Comparison of ENCODE assay signal across 1 cellular context in the genomic region with DNA sequence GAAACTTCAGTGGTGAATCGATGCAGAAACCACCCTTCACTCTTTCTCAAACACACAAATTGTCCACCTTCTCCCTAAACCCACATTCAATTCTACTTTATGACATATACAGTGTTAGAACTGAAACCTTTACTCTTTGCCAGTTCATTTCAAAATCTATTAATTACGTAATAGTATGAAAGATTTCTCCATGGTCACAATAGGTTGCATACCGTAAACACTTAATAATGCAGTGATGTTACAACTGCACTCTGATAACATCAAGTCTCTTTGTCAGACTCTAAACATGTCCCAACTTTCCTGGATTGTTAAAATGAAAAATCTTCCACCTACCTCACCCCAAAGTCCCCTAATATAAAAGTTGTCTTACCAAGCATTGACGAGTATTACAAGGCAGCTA.
A peak's percentile ranks its signal among the peaks of the same experiment; 100 is the strongest.
TF ChIP-seq lines count a peak whose summit lies in the region.

No MANE protein-coding gene starts in this region.

TF ChIP-seq in IMR-90, 13 proteins besides CTCF, POLR2A, EP300 and RAD21:
- TF ChIP-seq, protein P1, sequence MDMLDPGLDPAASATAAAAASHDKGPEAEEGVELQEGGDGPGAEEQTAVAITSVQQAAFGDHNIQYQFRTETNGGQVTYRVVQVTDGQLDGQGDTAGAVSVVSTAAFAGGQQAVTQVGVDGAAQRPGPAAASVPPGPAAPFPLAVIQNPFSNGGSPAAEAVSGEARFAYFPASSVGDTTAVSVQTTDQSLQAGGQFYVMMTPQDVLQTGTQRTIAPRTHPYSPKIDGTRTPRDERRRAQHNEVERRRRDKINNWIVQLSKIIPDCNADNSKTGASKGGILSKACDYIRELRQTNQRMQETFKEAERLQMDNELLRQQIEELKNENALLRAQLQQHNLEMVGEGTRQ (IDR thresholded peaks at IDR 0.05; ENCODE audit: low read depth, low read length), result no peak
- peak; percentile 46 for TF ChIP-seq CEBPB (IDR thresholded peaks at IDR 0.05; ENCODE audit: low read depth, low read length)
